In the genomic region with DNA sequence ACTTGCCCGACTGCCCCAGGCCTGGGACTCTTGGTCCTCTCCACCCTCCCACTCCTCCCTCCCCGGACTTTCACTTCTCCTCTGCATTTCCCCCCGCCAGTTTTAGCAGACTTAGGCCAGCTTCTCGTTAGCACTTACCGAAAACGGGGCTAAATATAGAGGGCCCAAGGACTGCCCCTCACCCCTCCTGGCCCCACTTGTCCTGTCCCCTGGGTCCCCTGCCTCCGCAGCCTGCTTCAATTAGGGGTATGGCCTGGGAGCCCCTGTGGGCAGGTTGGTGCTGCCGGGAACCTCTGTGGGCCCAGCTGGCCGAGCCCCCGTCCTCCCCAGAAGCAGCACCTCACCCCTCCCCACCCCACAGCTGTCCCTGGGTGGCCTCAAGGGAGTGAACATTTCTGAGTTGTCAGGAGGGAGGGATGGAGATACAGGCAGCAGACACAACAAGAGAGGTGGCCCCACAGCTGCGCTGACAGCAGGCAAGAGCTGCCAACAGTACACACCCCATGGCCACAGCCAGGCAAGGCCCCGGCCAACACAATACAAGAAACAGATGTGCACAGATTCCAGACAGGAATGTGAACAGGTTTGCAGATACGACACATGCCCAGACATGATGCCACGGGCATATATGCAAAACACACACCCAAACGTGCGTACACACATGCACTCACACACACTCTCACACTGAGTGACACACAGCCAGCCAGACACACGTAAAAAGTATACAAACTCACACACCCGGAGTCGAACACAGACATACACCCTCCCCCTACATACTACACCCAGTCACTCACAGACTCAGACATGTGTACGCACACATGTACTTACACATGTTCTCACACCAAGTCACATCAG, we compare ENCODE assay signal across 9 cellular contexts. TPM values are rescaled to one million over a fixed set of nuclear protein-coding genes. Genes with fewer than 3 reads are reported as not detected.
DNase-seq lines count a peak whose midpoint lies in the region; ATAC-seq, FAIRE-seq and TF ChIP-seq lines count a peak whose summit lies in the region.
"Had no signal": no experiment of that assay in that cellular context is flagged by ENCODE, and none has a peak within 500 bp of the region (broad histone marks: within the 10 kb centered on the region; RNA-seq: fewer than 3 reads in every experiment).

No MANE protein-coding gene starts in this region.

- H3K4me1 Mint-ChIP-seq in CD14-positive monocyte = peaks cover 83% of the 10 kb centered on the region
- H3K4me1 Mint-ChIP-seq in activated naive CD8-positive, alpha-beta T cell treated with anti-CD3 and anti-CD28 coated beads for 36 hours = peaks cover 65% of the 10 kb centered on the region

- FAIRE-seq in GM19239 (lab: Jason Lieb, UNC) = peak; percentile 100
- FAIRE-seq: endometrium had no signal

- H3K4me3 Mint-ChIP-seq in CD14-positive monocyte = peak overlapping the region; percentile 98 to 99
- peak overlapping the region; percentile 83 for H3K4me3 Mint-ChIP-seq in activated naive CD8-positive, alpha-beta T cell treated with anti-CD3 and anti-CD28 coated beads for 36 hours

- H3K27me3 Mint-ChIP-seq in CD14-positive monocyte (ENCODE audit: low read depth in 3 of 3) = peaks cover 0 to 6% (median 2%) of the 10 kb centered on the region in 3 donors
- H3K27me3 Mint-ChIP-seq in activated naive CD8-positive, alpha-beta T cell treated with anti-CD3 and anti-CD28 coated beads for 36 hours = no peaks in the 10 kb centered on the region

- H3K4me1 ChIP-seq in mononuclear cell (ENCODE audit: insufficient read depth, low read length) = peaks cover 89% of the 10 kb centered on the region

- peak overlapping the region; percentile 50 for H3K4me3 ChIP-seq in mononuclear cell (ENCODE audit: low read length)

- ATAC-seq in HG03342 (IDR thresholded peaks at IDR 0.05; ENCODE audit: unreplicated experiment) = peak; percentile 49

- no peaks in the 10 kb centered on the region for H3K27me3 ChIP-seq in mononuclear cell (ENCODE audit: insufficient read depth, low read length)

- no peaks in the 10 kb centered on the region for H3K9me3 Mint-ChIP-seq in CD14-positive monocyte
- peaks cover under 1% of the 10 kb centered on the region for H3K9me3 Mint-ChIP-seq in activated naive CD8-positive, alpha-beta T cell treated with anti-CD3 and anti-CD28 coated beads for 36 hours

- TF ChIP-seq CTCF in CD14-positive monocyte (IDR thresholded peaks at IDR 0.05) = no peak

- intact Hi-C loops in CD14-positive monocyte (cut with micrococcal nuclease) = loop anchor here (5.0 to 10.0 kb wide), 7 partner anchors 68 to 265 kb away; a partner anchor contains a TSS

- no peaks in the 10 kb centered on the region for H3K9me3 ChIP-seq in mononuclear cell (ENCODE audit: low read depth, low read length)

- H3K36me3 Mint-ChIP-seq in CD14-positive monocyte = peaks cover 34 to 49% of the 10 kb centered on the region in 2 donors
- peaks cover 9% of the 10 kb centered on the region for H3K36me3 Mint-ChIP-seq in activated naive CD8-positive, alpha-beta T cell treated with anti-CD3 and anti-CD28 coated beads for 36 hours

- peak; percentile 76 for DNase-seq in CD14-positive monocyte (ENCODE audit: low spot score)
- no peak for DNase-seq in GM19239 (ENCODE audit: insufficient read length, low spot score)
- DNase-seq in activated naive CD8-positive, alpha-beta T cell treated with anti-CD3 and anti-CD28 coated beads for 36 hours = no peak
- no peak for DNase-seq in NCI-H146 treated with DMSO at 0.1 percent for 48 hours (lab: John Stamatoyannopoulos, UW; ENCODE audit: unreplicated experiment)
- no peak for DNase-seq in DMS114 treated with DMSO at 0.1 percent for 48 hours (lab: John Stamatoyannopoulos, UW; ENCODE audit: unreplicated experiment)
- no peak for DNase-seq in ecto neural progenitor cell (ENCODE audit: low spot score)

- H3K27ac Mint-ChIP-seq in CD14-positive monocyte = peak overlapping the region; percentile 83 to 96 (median 92)
- peak overlapping the region; percentile 65 for H3K27ac Mint-ChIP-seq in activated naive CD8-positive, alpha-beta T cell treated with anti-CD3 and anti-CD28 coated beads for 36 hours

RNA-seq across cellular contexts. Expression of a gene that starts 2.6 kb away (rescaled TPM):
- 10 to 100 TPM; 20.0 to 28.2 TPM for polyA plus RNA-seq in CD14-positive monocyte
- total RNA-seq in activated naive CD8-positive, alpha-beta T cell treated with anti-CD3 and anti-CD28 coated beads for 36 hours = 10 to 100 TPM; 50.8 to 52.2 TPM
- total RNA-seq in mononuclear cell = 8.3 TPM

RNA-seq across cellular contexts. Expression of a gene that starts 53.7 kb away (rescaled TPM):
- 1 to 10 TPM; 3.3 to 4.9 TPM for polyA plus RNA-seq in CD14-positive monocyte
- 10 to 100 TPM; 15.5 to 16.0 TPM for total RNA-seq in activated naive CD8-positive, alpha-beta T cell treated with anti-CD3 and anti-CD28 coated beads for 36 hours
- 21.5 TPM for total RNA-seq in mononuclear cell

RNA-seq across cellular contexts. Expression of a gene that starts 59.6 kb away (rescaled TPM):
- polyA plus RNA-seq in CD14-positive monocyte = under 1 TPM in 1 of 2 donors, not detected in 1; 0.12 TPM
- under 1 TPM; 0.58 to 0.74 TPM for total RNA-seq in activated naive CD8-positive, alpha-beta T cell treated with anti-CD3 and anti-CD28 coated beads for 36 hours
- total RNA-seq in mononuclear cell = 0.21 TPM
